8 cellular contexts compared by ENCODE assay signal in genomic region chr6:30616811-30617564, GRCh38. TPM values are rescaled to one million over a fixed set of nuclear protein-coding genes. Genes with fewer than 3 reads are reported as not detected.
DNase-seq lines count a peak whose midpoint lies in the region; ATAC-seq, FAIRE-seq and TF ChIP-seq lines count a peak whose summit lies in the region.

PPP1R10 (minus strand) TSS chr6:30617243; CDS start chr6:30609944, 7,299 bp downstream.

- H3K27me3 ChIP-seq in Loucy (ENCODE audit: insufficient read depth, low read length, poor library complexity, severe bottlenecking), result peaks cover 19% of the 10 kb centered on the region

- peak within 1 kb of the TSS; percentile 97 for H3K4me2 ChIP-seq in Loucy (ENCODE audit: low read depth, low read length, poor library complexity, severe bottlenecking)

- H3K9me2 ChIP-seq in Loucy (replicated peaks; ENCODE audit: low read depth, low read length), result no peaks in the 10 kb centered on the region

- peaks cover 15% of the 10 kb centered on the region for H3K36me3 ChIP-seq in Loucy (ENCODE audit: insufficient read depth, low read length)

- intact Hi-C loops in natural killer cell (cut with micrococcal nuclease), result loop anchor here (1.0 to 10.0 kb wide), 11 partner anchors 9 to 738 kb away; partner anchors contain the start of genes ABCF1, ATAT1, C6orf136 and DHX16

- H4K20me1 ChIP-seq in Loucy (ENCODE audit: insufficient read depth, low read length, poor library complexity, severe bottlenecking), result peaks cover 41% of the 10 kb centered on the region

- H3K36me3 Mint-ChIP-seq in natural killer cell, result peaks cover 26% of the 10 kb centered on the region

- H3K79me2 ChIP-seq in Loucy (ENCODE audit: insufficient read depth, low read length), result peaks cover 75% of the 10 kb centered on the region

- H3K4me1 Mint-ChIP-seq in natural killer cell, result peaks cover 57 to 64% of the 10 kb centered on the region in 2 donors

- no peak for TF ChIP-seq CTCF in Loucy (conservative IDR thresholded peaks at IDR 0.05; ENCODE audit: low read length)
- no peak for TF ChIP-seq CTCF in fibroblast of mammary gland (conservative IDR thresholded peaks at IDR 0.05; ENCODE audit: control insufficient read depth, insufficient read depth, low read depth, low read length)
- TF ChIP-seq CTCF in natural killer cell (IDR thresholded peaks at IDR 0.05), result no peak

- peak within 1 kb of the TSS; percentile 98 for H3K9ac ChIP-seq in Loucy (ENCODE audit: low read depth, low read length, poor library complexity, severe bottlenecking)

- peak; percentile 100 for DNase-seq in EL
- peak; percentile 79 for DNase-seq in H54 (ENCODE audit: insufficient read length, low spot score)
- peak; percentile 95 for DNase-seq in activated T-helper 9 cell treated with anti-CD3 and anti-CD28 coated beads, Interleukin-2, amount 50 U/mL, for 16 hours (ENCODE audit: low read depth)
- DNase-seq in fibroblast of mammary gland (ENCODE audit: low read depth), result peak; percentile 100
- DNase-seq in natural killer cell, result peak; percentile 93
- peak; percentile 98 for DNase-seq in stimulated activated naive CD4-positive, alpha-beta T cell treated with Interleukin-2 at 50 U/mL for 16 hours (lab: John Stamatoyannopoulos, UW)

- peak within 1 kb of the TSS; percentile 95 for H3K4me3 ChIP-seq in Loucy (ENCODE audit: low read length, poor library complexity, severe bottlenecking)
- H3K4me3 ChIP-seq in fibroblast of mammary gland (ENCODE audit: control insufficient read depth, low read depth, low read length), result peak within 1 kb of the TSS; percentile 99

- FAIRE-seq in H54 (lab: Jason Lieb, UNC), result peak; percentile 95

- H3F3A ChIP-seq in Loucy (ENCODE audit: low read depth), result peaks cover 12% of the 10 kb centered on the region; the same call in 1 of the 2 replicates

- peak within 1 kb of the TSS; percentile 100 for H3K4me3 Mint-ChIP-seq in natural killer cell

- H3K4me1 ChIP-seq in Loucy (ENCODE audit: insufficient read depth, low read length, poor library complexity, severe bottlenecking), result peaks cover 33% of the 10 kb centered on the region

- TF ChIP-seq POLR2A in H54 (IDR thresholded peaks at IDR 0.05; ENCODE audit: low read depth, low read length) (peak; percentile 83), Raji (IDR thresholded peaks at IDR 0.05; ENCODE audit: insufficient read depth, low read depth, low read length) (peak; percentile 98)

- H3K27ac Mint-ChIP-seq in natural killer cell, result peak within 1 kb of the TSS; percentile 96 to 100

- peak; percentile 75 to 91 (median 80) for ATAC-seq in natural killer cell

- H3K9me3 Mint-ChIP-seq in natural killer cell, result no peaks in the 10 kb centered on the region

- H3K27me3 Mint-ChIP-seq in natural killer cell (ENCODE audit: low read depth in 2 of 2), result peaks cover 0 to 5% of the 10 kb centered on the region in 2 donors

- H3K9me3 ChIP-seq in Loucy (ENCODE audit: insufficient read depth, low read depth, low read length), result no peaks in the 10 kb centered on the region

- H2AFZ ChIP-seq in Loucy (ENCODE audit: low read length), result peak within 1 kb of the TSS; percentile 89

RNA-seq across cellular contexts. Expression of gene PPP1R10, which starts in this region (rescaled TPM):
- 100 to 1,000 TPM; 151 to 222 (median 174) TPM for total RNA-seq in natural killer cell

Comparison
In these comparisons a context has a peak if more than half of its experiments do, and no peak if none do; other contexts are left out.
1. Peak in every context shown above with its lines: DNase-seq, ATAC-seq and H3K4me3 ChIP-seq.